9 cellular contexts compared by ENCODE assay signal in genomic region chr12:53287741-53288216, GRCh38. TPM values are rescaled to one million over a fixed set of nuclear protein-coding genes. Genes with fewer than 3 reads are reported as not detected.
DNase-seq lines count a peak whose midpoint lies in the region; ATAC-seq and TF ChIP-seq lines count a peak whose summit lies in the region.
"Had no signal": no experiment of that assay in that cellular context is flagged by ENCODE, and none has a peak within 500 bp of the region (broad histone marks: within the 10 kb centered on the region; RNA-seq: fewer than 3 reads in every experiment).

No MANE protein-coding gene starts in this region.

- peak; percentile 72 for DNase-seq in activated gamma-delta T cell treated with Interleukin-2 at 50 U/mL for 16 hours
- no peak for DNase-seq in activated gamma-delta T cell (lab: John Stamatoyannopoulos, UW)
- peak; percentile 45 for DNase-seq in NCI-H69 (lab: John Stamatoyannopoulos, UW)
- DNase-seq in activated T-cell treated with anti-CD3 and anti-CD28 coated beads for 24 hours (ENCODE audit: low read depth), result peak; percentile 57
- DNase-seq in naive thymus-derived CD8-positive, alpha-beta T cell, result peak; percentile 57 to 87 (median 68)
- DNase-seq in stomach, result peak; percentile 74
- no peak for DNase-seq in NCI-H1048 (lab: John Stamatoyannopoulos, UW)

- H3K27me3 ChIP-seq in esophagus (ENCODE audit: control insufficient read depth in 1 of 2, insufficient read depth in 2 of 2, low read length in 2 of 2), result no peaks in the 10 kb centered on the region
- no peaks in the 10 kb centered on the region for H3K27me3 ChIP-seq in stomach

- peak; percentile 99 to 100 for ATAC-seq in naive thymus-derived CD8-positive, alpha-beta T cell

- H3K4me1 Mint-ChIP-seq in naive thymus-derived CD8-positive, alpha-beta T cell, result peaks cover 4 to 8% (median 5%) of the 10 kb centered on the region in 4 donors

- TF ChIP-seq EP300 in stomach (IDR thresholded peaks at IDR 0.05), result no peak

- 57 to 58% methylated on average over 11 of the region's 11 CpGs for WGBS in esophagus, 2 donors
- WGBS in stomach, 5 donors, result 77 to 84% (median 80%) methylated on average over 11 of the region's 11 CpGs

- TF ChIP-seq POLR2A in stomach (IDR thresholded peaks at IDR 0.05), result no peak

- POLR2A ChIA-PET in naive thymus-derived CD8-positive, alpha-beta T cell (lab: Charles Lee), result interaction anchor here (0.6 to 1.2 kb wide), 5 partner anchors 74 to 181 kb away, joined by 3 to 8 read pairs (median 4); partner anchors contain the start of genes CSAD and ZNF740

- H3K27ac Mint-ChIP-seq in naive thymus-derived CD8-positive, alpha-beta T cell, result peak overlapping the region in 5 of 10 donors; percentile 0 to 61 (median 20)

- intact Hi-C loops in stomach (cut with DNase I; ENCODE audit: low total_unique reads), result loop anchor here (10.0 kb wide), 1 partner anchor 73 kb away; no protein-coding TSS in a partner anchor

- no peaks in the 10 kb centered on the region for H3K27me3 Mint-ChIP-seq in naive thymus-derived CD8-positive, alpha-beta T cell

- H3K36me3 Mint-ChIP-seq in naive thymus-derived CD8-positive, alpha-beta T cell, result no peaks in the 10 kb centered on the region

- no peak overlapping the region for H3K4me3 Mint-ChIP-seq in naive thymus-derived CD8-positive, alpha-beta T cell

- H3K4me3 ChIP-seq in esophagus (ENCODE audit: low read depth in 1 of 2, low read length in 2 of 2), result no peak overlapping the region
- H3K4me3 ChIP-seq in stomach, result no peak overlapping the region
- H3K4me3 ChIP-seq: skin epidermis had no signal

- peak in 5 of 7 experiments; percentile 31 to 73 (median 52) for TF ChIP-seq CTCF in stomach (IDR thresholded peaks at IDR 0.05)

- H3K27ac ChIP-seq in esophagus (ENCODE audit: low read depth in 2 of 2, low read length in 1 of 2) (peak overlapping the region; percentile 55 to 79), stomach (no peak overlapping the region)
- H3K27ac ChIP-seq: skin epidermis had no signal

- H3K4me1 ChIP-seq in esophagus (ENCODE audit: control insufficient read depth in 2 of 2, insufficient read depth in 2 of 2, low read length in 1 of 2) (peaks cover 0 to 12% of the 10 kb centered on the region in 2 donors), stomach (no peaks in the 10 kb centered on the region)

- no peaks in the 10 kb centered on the region for H3K9me3 Mint-ChIP-seq in naive thymus-derived CD8-positive, alpha-beta T cell

- peaks cover 5 to 44% of the 10 kb centered on the region in 2 donors for H3K36me3 ChIP-seq in esophagus (ENCODE audit: control insufficient read depth in 2 of 2, insufficient read depth in 2 of 2, low read length in 1 of 2)
- peaks cover 0 to 21% (median 0%) of the 10 kb centered on the region in 4 donors for H3K36me3 ChIP-seq in stomach

- H3K9me3 ChIP-seq in esophagus (ENCODE audit: control insufficient read depth in 2 of 2, insufficient read depth in 1 of 2, low read depth in 1 of 2, low read length in 1 of 2) (no peaks in the 10 kb centered on the region), stomach (no peaks in the 10 kb centered on the region)

RNA-seq across cellular contexts. Expression of gene PFDN5, which starts 7.6 kb away (rescaled TPM):
- 100 to 1,000 TPM; 612 to 762 TPM for polyA plus RNA-seq in esophagus
- total RNA-seq in naive thymus-derived CD8-positive, alpha-beta T cell, result 100 to 1,000 TPM; 663 to 692 TPM
- 1,000 to 10,000 TPM; 1,657 to 1,928 (median 1,896) TPM for polyA plus RNA-seq in naive thymus-derived CD8-positive, alpha-beta T cell
- total RNA-seq in stomach, result 100 to 1,000 TPM; 207 to 623 (median 288) TPM
- 1,000 to 10,000 TPM; 1,294 to 1,886 (median 1,325) TPM for polyA plus RNA-seq in stomach

RNA-seq across cellular contexts. Expression of gene MYG1, which starts 11.7 kb away (rescaled TPM):
- polyA plus RNA-seq in esophagus, result 10 to 100 TPM; 41.8 to 75.0 TPM
- 10 to 100 TPM; 48.3 to 53.5 TPM for total RNA-seq in naive thymus-derived CD8-positive, alpha-beta T cell
- polyA plus RNA-seq in naive thymus-derived CD8-positive, alpha-beta T cell, result 10 to 100 TPM; 64.4 to 81.2 (median 68.6) TPM
- total RNA-seq in stomach, result 10 to 100 TPM; 16.0 to 33.9 (median 29.0) TPM
- polyA plus RNA-seq in stomach, result 100 to 1,000 TPM in 1 of 3 donors, 10 to 100 TPM in 2; 89.5 to 120 (median 98.5) TPM

RNA-seq across cellular contexts. Expression of gene ESPL1, which starts 19.7 kb away (rescaled TPM):
- polyA plus RNA-seq in esophagus (10 to 100 TPM; 43.8 to 66.1 TPM), stomach (10 to 100 TPM in 1 of 3 donors, under 1 TPM in 2; 0.15 to 13.1 (median 0.75) TPM)
- total RNA-seq in naive thymus-derived CD8-positive, alpha-beta T cell, result under 1 TPM; 0.27 to 0.81 TPM
- not detected for polyA plus RNA-seq in naive thymus-derived CD8-positive, alpha-beta T cell
- total RNA-seq in stomach, result 10 to 100 TPM in 1 of 5 donors, 1 to 10 TPM in 4; 3.3 to 43.2 (median 6.6) TPM

RNA-seq across cellular contexts. Expression of gene AAAS, which starts 33.6 kb away (rescaled TPM):
- 10 to 100 TPM; 31.4 to 41.2 TPM for polyA plus RNA-seq in esophagus
- 10 to 100 TPM; 66.8 to 68.2 TPM for total RNA-seq in naive thymus-derived CD8-positive, alpha-beta T cell
- polyA plus RNA-seq in naive thymus-derived CD8-positive, alpha-beta T cell, result 10 to 100 TPM; 34.1 to 57.2 (median 39.3) TPM
- total RNA-seq in stomach, result 10 to 100 TPM; 22.6 to 59.4 (median 43.3) TPM
- 10 to 100 TPM; 19.7 to 49.7 (median 19.7) TPM for polyA plus RNA-seq in stomach

RNA-seq across cellular contexts. Expression of gene SP7, which starts 48.4 kb away (rescaled TPM):
- polyA plus RNA-seq in esophagus (not detected), stomach (not detected)
- total RNA-seq in naive thymus-derived CD8-positive, alpha-beta T cell, result not detected
- under 1 TPM in 1 of 3 donors, not detected in 2; 0.05 TPM for polyA plus RNA-seq in naive thymus-derived CD8-positive, alpha-beta T cell
- not detected for total RNA-seq in stomach

Comparison
In these comparisons a context has a peak if more than half of its experiments do, and no peak if none do; other contexts are left out.
1. DNase-seq: peak in activated gamma-delta T cell treated with Interleukin-2 at 50 U/mL for 16 hours (single experiment), NCI-H69 (single experiment), activated T-cell treated with anti-CD3 and anti-CD28 coated beads for 24 hours (single experiment), naive thymus-derived CD8-positive, alpha-beta T cell (10 of 10) and stomach (single experiment); none in activated gamma-delta T cell (single experiment) and NCI-H1048 (single experiment).
2. H3K27ac ChIP-seq: peak in esophagus (2 of 2); none in stomach (0 of 5).